In genomic region chr3:39147711-39148115, GRCh38 we compare ENCODE assay signal across 8 cellular contexts. TPM values are rescaled to one million over a fixed set of nuclear protein-coding genes. Genes with fewer than 3 reads are reported as not detected.
DNase-seq lines count a peak whose midpoint lies in the region; ATAC-seq, FAIRE-seq and TF ChIP-seq lines count a peak whose summit lies in the region.

No MANE protein-coding gene starts in this region.

- peaks cover 68% of the 10 kb centered on the region for H3K4me1 Mint-ChIP-seq in activated T-helper 17 cell treated with anti-CD3 and anti-CD28 coated beads, Interleukin-2, amount 50 U/mL, for 72 hours

- no peaks in the 10 kb centered on the region for H3K9me2 ChIP-seq in Karpas-422 (replicated peaks; ENCODE audit: insufficient read depth, low read length)

- peaks cover 100% of the 10 kb centered on the region for H3K36me3 Mint-ChIP-seq in activated T-helper 17 cell treated with anti-CD3 and anti-CD28 coated beads, Interleukin-2, amount 50 U/mL, for 72 hours (ENCODE audit: low read depth)

- H3K27me3 ChIP-seq in Karpas-422 (ENCODE audit: low read length) (no peaks in the 10 kb centered on the region), stomach smooth muscle (ENCODE audit: control insufficient read depth in 1 of 2, insufficient read depth in 2 of 2, low read length in 2 of 2) (no peaks in the 10 kb centered on the region)

- peaks cover 75% of the 10 kb centered on the region for H3K4me1 ChIP-seq in Karpas-422 (ENCODE audit: low read length)
- H3K4me1 ChIP-seq in kidney (ENCODE audit: control insufficient read depth in 1 of 2, insufficient read depth in 1 of 2, low read depth in 1 of 2, low read length in 2 of 2): peaks cover 56 to 59% of the 10 kb centered on the region in 2 donors
- H3K4me1 ChIP-seq in stomach smooth muscle (ENCODE audit: control insufficient read depth, insufficient read depth, low read length): peaks cover 69% of the 10 kb centered on the region

- H3K9me3 Mint-ChIP-seq in activated T-helper 17 cell treated with anti-CD3 and anti-CD28 coated beads, Interleukin-2, amount 50 U/mL, for 72 hours: no peaks in the 10 kb centered on the region

- H3K27ac ChIP-seq in Karpas-422 (ENCODE audit: low read length) (peak overlapping the region; percentile 90), kidney (ENCODE audit: low read depth in 2 of 2, low read length in 2 of 2) (peak overlapping the region; percentile 85 to 92), stomach smooth muscle (ENCODE audit: low read length) (peak overlapping the region; percentile 96)

- intact Hi-C loops in kidney (cut with DNase I): no loop called here

- peak overlapping the region; percentile 100 for H3K27ac Mint-ChIP-seq in activated T-helper 17 cell treated with anti-CD3 and anti-CD28 coated beads, Interleukin-2, amount 50 U/mL, for 72 hours

- H3K27me3 Mint-ChIP-seq in activated T-helper 17 cell treated with anti-CD3 and anti-CD28 coated beads, Interleukin-2, amount 50 U/mL, for 72 hours: no peaks in the 10 kb centered on the region

- TF ChIP-seq CTCF in kidney (IDR thresholded peaks at IDR 0.05; ENCODE audit: borderline replicate concordance, extremely low read depth, insufficient read depth): no peak

- DNase-seq in COLO668 (lab: John Stamatoyannopoulos, UW; ENCODE audit: unreplicated experiment) (peak; percentile 11), Karpas-422 (peak; percentile 88), kidney (peak; percentile 79), NCI-H1092 (lab: John Stamatoyannopoulos, UW) (no peak)
- no peak for DNase-seq in effector CD4-positive, alpha-beta T cell

- H3K36me3 ChIP-seq in Karpas-422 (ENCODE audit: insufficient read depth, low read length) (no peaks in the 10 kb centered on the region; the same call in 1 of the 2 replicates), kidney (ENCODE audit: control insufficient read depth in 1 of 2, insufficient read depth in 2 of 2, low read length in 2 of 2) (peaks cover 31 to 39% of the 10 kb centered on the region in 2 donors), stomach smooth muscle (ENCODE audit: control insufficient read depth in 2 of 2, insufficient read depth in 2 of 2, low read length in 2 of 2) (peaks cover 32 to 41% of the 10 kb centered on the region in 2 donors)

- H3K9ac ChIP-seq in Karpas-422 (ENCODE audit: low read length) (peak overlapping the region; percentile 73), kidney (ENCODE audit: low read length in 2 of 2) (peak overlapping the region; percentile 58 to 64), stomach smooth muscle (ENCODE audit: low read length in 2 of 2) (peak overlapping the region; percentile 13 to 71)

- H3K9me3 ChIP-seq in Karpas-422 (ENCODE audit: low read length) (no peaks in the 10 kb centered on the region), kidney (ENCODE audit: control insufficient read depth in 1 of 2, low read length in 2 of 2) (no peaks in the 10 kb centered on the region), stomach smooth muscle (ENCODE audit: control insufficient read depth in 2 of 2, low read length in 2 of 2) (no peaks in the 10 kb centered on the region)

- peak; percentile 33 for ATAC-seq in GM19452 (IDR thresholded peaks at IDR 0.05; ENCODE audit: unreplicated experiment)
- no peak for ATAC-seq in activated T-helper 17 cell treated with anti-CD3 and anti-CD28 coated beads, Interleukin-2, amount 50 U/mL, for 72 hours (replicated peaks)

- peak overlapping the region; percentile 68 for H3K4me2 ChIP-seq in Karpas-422 (ENCODE audit: low read depth, low read length, poor library complexity, severe bottlenecking)

- H3K79me2 ChIP-seq in Karpas-422 (ENCODE audit: low read length): peaks cover 20% of the 10 kb centered on the region; the same call in 1 of the 2 replicates

- H4K20me1 ChIP-seq in Karpas-422 (ENCODE audit: insufficient read depth, low read depth, low read length): peaks cover 8% of the 10 kb centered on the region; the same call in 1 of the 2 replicates

- FAIRE-seq in kidney (lab: Jason Lieb, UNC): no peak

- peak overlapping the region; percentile 98 for H3K4me3 Mint-ChIP-seq in activated T-helper 17 cell treated with anti-CD3 and anti-CD28 coated beads, Interleukin-2, amount 50 U/mL, for 72 hours

- no peak overlapping the region; the same call in 1 of the 2 replicates for H2AFZ ChIP-seq in Karpas-422 (ENCODE audit: low read length)

- H3K4me3 ChIP-seq in Karpas-422 (ENCODE audit: low read length) (peak overlapping the region; percentile 64), kidney (ENCODE audit: low read length in 2 of 2) (peak overlapping the region; percentile 40 to 50), stomach smooth muscle (ENCODE audit: low read length in 2 of 2) (peak overlapping the region; percentile 45 to 55)

RNA-seq across cellular contexts. Expression of gene CSRNP1, which starts 5.7 kb away (rescaled TPM):
- total RNA-seq in Karpas-422 (2014; rRNA removed; shearing (Covaris generic); ENCODE audit: low replicate concordance): 10.3 and 11.1 TPM in 2 replicates
- total RNA-seq in activated T-helper 17 cell treated with anti-CD3 and anti-CD28 coated beads, Interleukin-2, amount 50 U/mL, for 72 hours: 100 to 1,000 TPM in 1 of 2 donors, 10 to 100 TPM in 1; 42.9 to 145 TPM
- 21.6 TPM for total RNA-seq in kidney
- 16.5 TPM for polyA plus RNA-seq in kidney (ENCODE audit: insufficient read depth, low read depth, low replicate concordance)

RNA-seq across cellular contexts. Expression of gene TTC21A, which starts 40.2 kb away (rescaled TPM):
- total RNA-seq in Karpas-422 (2014; rRNA removed; shearing (Covaris generic); ENCODE audit: low replicate concordance): 8.7 and 9.5 TPM in 2 replicates
- total RNA-seq in activated T-helper 17 cell treated with anti-CD3 and anti-CD28 coated beads, Interleukin-2, amount 50 U/mL, for 72 hours: 1 to 10 TPM; 2.7 to 4.7 TPM
- total RNA-seq in kidney: 14.1 TPM
- polyA plus RNA-seq in kidney (ENCODE audit: insufficient read depth, low read depth, low replicate concordance): 4.8 TPM

RNA-seq across cellular contexts. Expression of gene GORASP1, which starts 40.3 kb away (rescaled TPM):
- total RNA-seq in Karpas-422 (2014; rRNA removed; shearing (Covaris generic); ENCODE audit: low replicate concordance): 38.5 and 51.8 TPM in 2 replicates
- 10 to 100 TPM; 21.2 to 24.2 TPM for total RNA-seq in activated T-helper 17 cell treated with anti-CD3 and anti-CD28 coated beads, Interleukin-2, amount 50 U/mL, for 72 hours
- 70.9 TPM for total RNA-seq in kidney
- 38.8 TPM for polyA plus RNA-seq in kidney (ENCODE audit: insufficient read depth, low read depth, low replicate concordance)

RNA-seq across cellular contexts. Expression of gene XIRP1, which starts 44.7 kb away (rescaled TPM):
- not detected in 2 replicates for total RNA-seq in Karpas-422 (2014; rRNA removed; shearing (Covaris generic); ENCODE audit: low replicate concordance)
- 10 to 100 TPM in 1 of 2 donors, under 1 TPM in 1; 0.99 to 17.2 TPM for total RNA-seq in activated T-helper 17 cell treated with anti-CD3 and anti-CD28 coated beads, Interleukin-2, amount 50 U/mL, for 72 hours
- 0.09 TPM for total RNA-seq in kidney
- not detected for polyA plus RNA-seq in kidney (ENCODE audit: insufficient read depth, low read depth, low replicate concordance)

Comparison
In these comparisons a context has a peak if more than half of its experiments do, and no peak if none do; other contexts are left out.
1. DNase-seq: peak in COLO668 (single experiment), Karpas-422 (single experiment) and kidney (single experiment); none in effector CD4-positive, alpha-beta T cell (single experiment) and NCI-H1092 (single experiment).
2. Peak in every context shown above with its lines, with median percentiles within 50 percentile points of each other: H3K27ac ChIP-seq, H3K4me3 ChIP-seq and H3K9ac ChIP-seq.